Comparison of ENCODE assay signal across 17 cellular contexts in genomic region chr1:156407344-156407743, GRCh38. TPM values are rescaled to one million over a fixed set of nuclear protein-coding genes. Genes with fewer than 3 reads are reported as not detected.
DNase-seq lines count a peak whose midpoint lies in the region; ATAC-seq lines count a peak whose summit lies in the region.
"Had no signal": no experiment of that assay in that cellular context is flagged by ENCODE, and none has a peak within 500 bp of the region (broad histone marks: within the 10 kb centered on the region; RNA-seq: fewer than 3 reads in every experiment).

No MANE protein-coding gene starts in this region.

- DNase-seq in NCI-H146 (lab: John Stamatoyannopoulos, UW) (peak; percentile 19), NCI-H146 treated with DMSO at 0.1 percent for 48 hours (lab: John Stamatoyannopoulos, UW; ENCODE audit: unreplicated experiment) (no peak), NCI-H524 treated with DMSO at 0.1 percent for 48 hours (lab: John Stamatoyannopoulos, UW) (peak; percentile 88), cerebellum (ENCODE audit: low spot score) (peak; percentile 96), pons (ENCODE audit: low spot score) (peak; percentile 80), left cardiac atrium (no peak), hepatic stellate cell (ENCODE audit: low spot score) (no peak)
- DNase-seq: 8988T, adrenal gland, mesenchymal stem cell, MG63, RPMI8226, small intestine had no signal

- intact Hi-C loops in left cardiac atrium (cut with DNase I), result loop anchor here in 1 of 2 donors (10.0 kb wide), 1 partner anchor 307 kb away; no protein-coding TSS in a partner anchor

- no peak for ATAC-seq in HG03139 (IDR thresholded peaks at IDR 0.05; ENCODE audit: unreplicated experiment)
- no peak for ATAC-seq in left cardiac atrium
- ATAC-seq: stimulated activated memory B cell treated with anti-CD40 and anti-IgM and Interleukin-4, amounts not matched to agents 10 μg/mL and 1 μg/mL and 100 μg/mL, for 72 hours had no signal

RNA-seq across cellular contexts. Expression of gene RHBG, which starts 38.3 kb away (rescaled TPM):
- total RNA-seq in cerebellum (0.73 TPM), left cardiac atrium (not detected)
- total RNA-seq: activated CD8-positive, alpha-beta memory T cell treated with anti-CD3 and anti-CD28 coated beads for 36 hours; T-helper 1 cell treated with Interleukin-12 subunit alpha and Interleukin-12 subunit beta and Interleukin-4 antibody, amounts not matched to agents 30 ng/mL and 1 ng/mL, for 36 hours had no signal

Comparison
In these comparisons a context has a peak if more than half of its experiments do, and no peak if none do; other contexts are left out.
1. DNase-seq: peak in NCI-H146 (single experiment), NCI-H524 treated with DMSO at 0.1 percent for 48 hours (single experiment), cerebellum (single experiment) and pons (single experiment); none in NCI-H146 treated with DMSO at 0.1 percent for 48 hours (single experiment), left cardiac atrium (single experiment) and hepatic stellate cell (single experiment).